In the genomic region with DNA sequence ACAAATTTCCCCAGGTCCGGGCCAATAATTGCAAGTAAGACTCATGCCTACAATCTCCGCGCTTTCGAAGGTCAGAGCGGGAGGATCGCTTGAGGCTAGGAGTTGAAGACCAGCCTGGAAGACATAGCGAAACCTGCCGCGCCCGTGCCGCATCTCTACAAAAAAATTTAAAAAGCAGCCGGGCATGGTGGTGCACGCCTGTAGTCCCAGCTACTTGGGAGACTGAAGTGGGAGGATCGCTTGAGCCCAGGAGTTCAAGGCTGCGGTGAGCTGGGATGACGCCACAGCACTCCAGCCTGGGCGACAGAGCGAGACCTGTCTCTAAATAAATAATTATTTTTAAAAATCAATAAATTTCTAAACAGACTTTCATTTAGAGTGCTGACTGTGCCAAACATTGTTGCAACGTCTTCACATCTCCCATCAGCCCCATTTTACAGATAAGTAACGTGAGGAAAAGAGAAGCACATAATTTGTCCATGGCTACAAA, we compare ENCODE assay signal across 8 cellular contexts. TPM values are rescaled to one million over a fixed set of nuclear protein-coding genes. Genes with fewer than 3 reads are reported as not detected.
DNase-seq lines count a peak whose midpoint lies in the region; ATAC-seq and TF ChIP-seq lines count a peak whose summit lies in the region.

No MANE protein-coding gene starts in this region.

- no peaks in the 10 kb centered on the region for H3K36me3 Mint-ChIP-seq in osteocyte (ENCODE audit: unreplicated experiment)

- no peaks in the 10 kb centered on the region for H3K9me3 ChIP-seq in MG63
- no peaks in the 10 kb centered on the region for H3K9me3 ChIP-seq in esophagus (ENCODE audit: control insufficient read depth in 2 of 2, insufficient read depth in 1 of 2, low read depth in 1 of 2, low read length in 1 of 2)

- peak overlapping the region in 1 of 2 donors; percentile 36 for H3K27ac ChIP-seq in esophagus (ENCODE audit: low read depth in 2 of 2, low read length in 1 of 2)

- no peak for TF ChIP-seq CTCF in osteocyte (IDR thresholded peaks at IDR 0.05)

- peaks cover 9% of the 10 kb centered on the region for H3K4me1 Mint-ChIP-seq in osteocyte (ENCODE audit: unreplicated experiment)

- H3K27me3 ChIP-seq in MG63 = peaks cover 10% of the 10 kb centered on the region
- H3K27me3 ChIP-seq in esophagus (ENCODE audit: control insufficient read depth in 1 of 2, insufficient read depth in 2 of 2, low read length in 2 of 2) = no peaks in the 10 kb centered on the region

- no peaks in the 10 kb centered on the region for H3K36me3 ChIP-seq in MG63
- no peaks in the 10 kb centered on the region for H3K36me3 ChIP-seq in esophagus (ENCODE audit: control insufficient read depth in 2 of 2, insufficient read depth in 2 of 2, low read length in 1 of 2)

- peak; percentile 22 for ATAC-seq in GM19452 (IDR thresholded peaks at IDR 0.05; ENCODE audit: unreplicated experiment)
- no peak for ATAC-seq in GM21576 (IDR thresholded peaks at IDR 0.05; ENCODE audit: unreplicated experiment)
- no peak for ATAC-seq in GM21825 (IDR thresholded peaks at IDR 0.05; ENCODE audit: unreplicated experiment)

- H3K27me3 Mint-ChIP-seq in osteocyte (ENCODE audit: unreplicated experiment) = peaks cover 51% of the 10 kb centered on the region

- DNase-seq in MG63 = no peak
- no peak for DNase-seq in osteocyte (ENCODE audit: extremely low spot score, unreplicated experiment)
- DNase-seq in GDM1 (lab: John Stamatoyannopoulos, UW) = no peak
- DNase-seq in activated CD8-positive, alpha-beta memory T cell treated with anti-CD3 and anti-CD28 coated beads, Interleukin-2, amount 50 U/mL, for 48 hours = no peak

- H3K4me3 Mint-ChIP-seq in osteocyte (ENCODE audit: unreplicated experiment) = peak overlapping the region; percentile 79

- 13 to 15% methylated on average over 20 of the region's 20 CpGs for WGBS in esophagus, 2 donors

- H3K4me1 ChIP-seq in esophagus (ENCODE audit: control insufficient read depth in 2 of 2, insufficient read depth in 2 of 2, low read length in 1 of 2) = peaks cover 0 to 3% of the 10 kb centered on the region in 2 donors

- H3K4me3 ChIP-seq in MG63 (peak overlapping the region; percentile 79), esophagus (ENCODE audit: low read depth in 1 of 2, low read length in 2 of 2) (peak overlapping the region; percentile 64 to 88)

- H3K27ac Mint-ChIP-seq in osteocyte (ENCODE audit: unreplicated experiment) = no peak overlapping the region

- H3K9me3 Mint-ChIP-seq in osteocyte (ENCODE audit: unreplicated experiment) = no peaks in the 10 kb centered on the region

RNA-seq across cellular contexts. Expression of gene CFAP43, which starts 0.5 kb away (rescaled TPM):
- 0.89 TPM in 1 of 2 replicates, not detected in the other for total RNA-seq in MG63 (2014; rRNA removed; shearing (Covaris generic); ENCODE audit: low replicate concordance)
- polyA plus RNA-seq in esophagus = under 1 TPM; 0.04 to 0.16 TPM
- 0.13 TPM in 1 of 2 replicates, not detected in the other for total RNA-seq in osteocyte

RNA-seq across cellular contexts. Expression of gene GSTO1, which starts 22.0 kb away (rescaled TPM):
- total RNA-seq in MG63 (2014; rRNA removed; shearing (Covaris generic); ENCODE audit: low replicate concordance) = 191 and 245 TPM in 2 replicates
- 10 to 100 TPM; 57.4 to 63.1 TPM for polyA plus RNA-seq in esophagus
- total RNA-seq in osteocyte = 71.8 and 77.4 TPM in 2 replicates

RNA-seq across cellular contexts. Expression of gene GSTO2, which starts 36.3 kb away (rescaled TPM):
- total RNA-seq in MG63 (2014; rRNA removed; shearing (Covaris generic); ENCODE audit: low replicate concordance) = 0.62 and 1.8 TPM in 2 replicates
- polyA plus RNA-seq in esophagus = 10 to 100 TPM; 19.9 to 20.3 TPM
- total RNA-seq in osteocyte = 0.31 and 0.54 TPM in 2 replicates
